19 cellular contexts compared by ENCODE assay signal in genomic region chr9:126113176-126113575, GRCh38.
"Had no signal": no experiment of that assay in that cellular context is flagged by ENCODE, and none has a peak within 500 bp of the region (broad histone marks: within the 10 kb centered on the region; RNA-seq: fewer than 3 reads in every experiment).

No MANE protein-coding gene starts in this region.

- H3K36me3 Mint-ChIP-seq: immature natural killer cell; stimulated activated effector memory CD8-positive, alpha-beta T cell treated with anti-CD3 and anti-CD28 coated beads, Interleukin-12 subunit alpha, Interleukin-12 subunit beta, amount 100 ng/mL, for 72 hours had no signal

- H3K9me3 Mint-ChIP-seq: immature natural killer cell; stimulated activated effector memory CD8-positive, alpha-beta T cell treated with anti-CD3 and anti-CD28 coated beads, Interleukin-12 subunit alpha, Interleukin-12 subunit beta, amount 100 ng/mL, for 72 hours; stimulated activated naive CD8-positive, alpha-beta T cell treated with anti-CD3 and anti-CD28 coated beads, Interleukin-15, Interleukin-2, amounts not matched to agents 100 ng/mL and 50 ng/mL, for 24 hours had no signal

- H3K27me3 ChIP-seq: cardiac muscle cell, testis had no signal

- H3K27ac ChIP-seq: cardiac muscle cell, dorsolateral prefrontal cortex, epithelial cell of prostate, esophagus muscularis mucosa, testis, tibial nerve had no signal

- H3K4me1 ChIP-seq: esophagus muscularis mucosa, testis, tibial nerve had no signal

- ATAC-seq: left colon; stimulated activated effector memory CD8-positive, alpha-beta T cell treated with anti-CD3 and anti-CD28 coated beads, Interleukin-12 subunit alpha, Interleukin-12 subunit beta, amount 100 ng/mL, for 72 hours had no signal

- H3K4me3 Mint-ChIP-seq: immature natural killer cell; naive B cell; nephron; stimulated activated effector memory CD8-positive, alpha-beta T cell treated with anti-CD3 and anti-CD28 coated beads, Interleukin-12 subunit alpha, Interleukin-12 subunit beta, amount 100 ng/mL, for 72 hours; stimulated activated naive CD8-positive, alpha-beta T cell treated with anti-CD3 and anti-CD28 coated beads, Interleukin-15, Interleukin-2, amounts not matched to agents 100 ng/mL and 50 ng/mL, for 24 hours had no signal

- DNase-seq: cortex of kidney; effector memory CD4-positive, alpha-beta T cell; foreskin fibroblast; immature natural killer cell; left colon; mesendoderm; naive B cell; small intestine; stimulated activated CD4-positive, alpha-beta T cell treated with anti-CD3 and anti-CD28 coated beads, Interleukin-2, amount 100 ng/mL, for 48 hours; stimulated activated CD8-positive, alpha-beta memory T cell treated with anti-CD3 and anti-CD28 coated beads, Interleukin-4, amount 100 ng/mL, for 48 hours; testis had no signal

- H3K9me3 ChIP-seq: esophagus muscularis mucosa, testis, tibial nerve had no signal

- FAIRE-seq: small intestine had no signal

- H3K4me3 ChIP-seq: cardiac muscle cell, dorsolateral prefrontal cortex, esophagus muscularis mucosa, testis, tibial nerve had no signal

- H3K27ac Mint-ChIP-seq: immature natural killer cell; naive B cell; nephron; stimulated activated effector memory CD8-positive, alpha-beta T cell treated with anti-CD3 and anti-CD28 coated beads, Interleukin-12 subunit alpha, Interleukin-12 subunit beta, amount 100 ng/mL, for 72 hours; stimulated activated naive CD8-positive, alpha-beta T cell treated with anti-CD3 and anti-CD28 coated beads, Interleukin-15, Interleukin-2, amounts not matched to agents 100 ng/mL and 50 ng/mL, for 24 hours had no signal

- H3K4me1 Mint-ChIP-seq: immature natural killer cell; naive B cell; nephron; stimulated activated effector memory CD8-positive, alpha-beta T cell treated with anti-CD3 and anti-CD28 coated beads, Interleukin-12 subunit alpha, Interleukin-12 subunit beta, amount 100 ng/mL, for 72 hours had no signal

- H3K36me3 ChIP-seq: cardiac muscle cell, esophagus muscularis mucosa, tibial nerve had no signal
